Comparison of ENCODE assay signal across 14 cellular contexts in the genomic region with DNA sequence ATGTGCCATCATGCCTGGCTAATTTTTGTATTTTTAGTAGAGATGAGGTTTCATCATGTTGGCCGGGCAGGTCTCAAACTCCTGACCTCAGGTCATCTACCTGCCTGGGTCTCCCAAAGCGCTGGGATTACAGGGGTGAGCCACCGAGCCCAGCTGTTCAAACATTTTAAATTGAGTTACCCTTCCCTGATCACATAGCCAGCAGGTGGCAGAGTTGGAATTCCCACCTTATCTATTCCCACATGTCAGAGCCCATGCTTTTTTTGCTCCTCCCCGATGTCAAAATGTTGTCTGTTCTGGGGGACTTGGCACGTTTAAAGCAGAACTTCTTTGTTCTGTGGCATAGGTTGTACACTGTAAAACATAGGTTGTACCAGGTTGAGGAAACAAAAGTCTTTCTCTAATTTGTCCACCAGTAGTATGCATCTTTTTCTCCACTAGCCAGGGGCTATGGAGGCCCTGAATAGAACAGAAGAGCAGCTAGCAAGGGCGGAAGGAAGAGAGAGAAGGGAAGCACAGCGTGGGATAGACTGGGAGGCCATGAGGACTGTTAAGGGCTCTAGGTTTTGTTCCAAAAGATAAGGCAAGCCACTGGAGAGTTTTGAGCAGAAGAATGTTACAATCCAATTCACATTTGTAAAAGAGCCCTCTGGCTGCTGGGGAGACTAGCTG. TPM values are rescaled to one million over a fixed set of nuclear protein-coding genes. Genes with fewer than 3 reads are reported as not detected.
DNase-seq lines count a peak whose midpoint lies in the region; ATAC-seq, FAIRE-seq and TF ChIP-seq lines count a peak whose summit lies in the region.
"Had no signal": no experiment of that assay in that cellular context is flagged by ENCODE, and none has a peak within 500 bp of the region (broad histone marks: within the 10 kb centered on the region; RNA-seq: fewer than 3 reads in every experiment).

No MANE protein-coding gene starts in this region.

- H3K27me3 Mint-ChIP-seq in chondrocyte (ENCODE audit: low read depth): peaks cover 26% of the 10 kb centered on the region

- no peak overlapping the region for H3K27ac Mint-ChIP-seq in chondrocyte (ENCODE audit: unreplicated experiment)
- H3K27ac Mint-ChIP-seq: activated B cell treated with CpG ODN at 0.5 μM for 24 hours; activated naive CD8-positive, alpha-beta T cell treated with anti-CD3 and anti-CD28 coated beads, Interleukin-2, amount 10 ng/mL, durations not matched to agents 7 days and 5 days had no signal

- H3K4me3 ChIP-seq in vagina: no peak overlapping the region

- H3K9me3 ChIP-seq in vagina: no peaks in the 10 kb centered on the region

- FAIRE-seq in D721Med (lab: Jason Lieb, UNC): no peak

- DNase-seq in DMS114 treated with DMSO at 0.1 percent for 48 hours (lab: John Stamatoyannopoulos, UW; ENCODE audit: unreplicated experiment): peak; percentile 17
- DNase-seq in NCI-H1694 (lab: John Stamatoyannopoulos, UW): peak; percentile 19
- DNase-seq in chondrocyte (ENCODE audit: low spot score): no peak
- no peak for DNase-seq in left colon
- no peak for DNase-seq in D721Med (ENCODE audit: insufficient read length, low spot score)
- DNase-seq in vagina (ENCODE audit: extremely low spot score in 2 of 2): no peak
- no peak for DNase-seq in T1000 (lab: John Stamatoyannopoulos, UW)
- DNase-seq: activated B cell treated with CpG ODN at 0.5 μM for 24 hours; activated naive CD8-positive, alpha-beta T cell treated with anti-CD3 and anti-CD28 coated beads, Interleukin-2, amount 10 ng/mL, durations not matched to agents 7 days and 5 days; NK-92 treated with Interleukin-12 subunit alpha and Interleukin-12 subunit beta, amount 100 ng/mL, for 24 hours had no signal

- peak; percentile 69 for TF ChIP-seq CTCF in chondrocyte (IDR thresholded peaks at IDR 0.05)
- TF ChIP-seq CTCF in D721Med (IDR thresholded peaks at IDR 0.05; ENCODE audit: insufficient read depth, missing control alignments): no peak
- TF ChIP-seq CTCF in vagina (IDR thresholded peaks at IDR 0.05): no peak

- H3K4me1 Mint-ChIP-seq in chondrocyte (ENCODE audit: low read depth): no peaks in the 10 kb centered on the region
- H3K4me1 Mint-ChIP-seq: activated B cell treated with CpG ODN at 0.5 μM for 24 hours; activated naive CD8-positive, alpha-beta T cell treated with anti-CD3 and anti-CD28 coated beads, Interleukin-2, amount 10 ng/mL, durations not matched to agents 7 days and 5 days had no signal

- H3K9me3 Mint-ChIP-seq in chondrocyte (ENCODE audit: low read depth): peaks cover 5% of the 10 kb centered on the region

- peaks cover 13% of the 10 kb centered on the region for H3K4me1 ChIP-seq in vagina

- ATAC-seq in left colon (peak; percentile 37), GM19397 (IDR thresholded peaks at IDR 0.05; ENCODE audit: unreplicated experiment) (no peak)

- no peaks in the 10 kb centered on the region for H3K27me3 ChIP-seq in vagina

- H3K27ac ChIP-seq in vagina: no peak overlapping the region

- no peak for TF ChIP-seq POLR2A in vagina (IDR thresholded peaks at IDR 0.05)

- H3K4me3 Mint-ChIP-seq in chondrocyte (ENCODE audit: unreplicated experiment): no peak overlapping the region
- H3K4me3 Mint-ChIP-seq: activated B cell treated with CpG ODN at 0.5 μM for 24 hours; activated naive CD8-positive, alpha-beta T cell treated with anti-CD3 and anti-CD28 coated beads, Interleukin-2, amount 10 ng/mL, durations not matched to agents 7 days and 5 days; nephron had no signal

- H3K36me3 ChIP-seq in vagina: no peaks in the 10 kb centered on the region

- intact Hi-C loops in left colon (cut with DNase I, micrococcal nuclease): no loop called here
- intact Hi-C loops in vagina (cut with DNase I): loop anchor here (5.0 kb wide), 1 partner anchor 68 kb away; no protein-coding TSS in a partner anchor

- peaks cover 4% of the 10 kb centered on the region for H3K36me3 Mint-ChIP-seq in chondrocyte (ENCODE audit: low read depth)
- H3K36me3 Mint-ChIP-seq: activated naive CD8-positive, alpha-beta T cell treated with anti-CD3 and anti-CD28 coated beads, Interleukin-2, amount 10 ng/mL, durations not matched to agents 7 days and 5 days had no signal

RNA-seq across cellular contexts. Expression of gene LBP, which starts 7.3 kb away (rescaled TPM):
- total RNA-seq in chondrocyte (not detected in 3 replicates), left colon (not detected), vagina (0.98 TPM)
- total RNA-seq: activated B cell treated with CpG ODN at 0.5 μM for 24 hours; activated naive CD8-positive, alpha-beta T cell treated with anti-CD3 and anti-CD28 coated beads, Interleukin-2, amount 10 ng/mL, durations not matched to agents 7 days and 5 days; HT1080; urinary bladder had no signal

RNA-seq across cellular contexts. Expression of gene BPI, which starts 35.0 kb away (rescaled TPM):
- total RNA-seq in chondrocyte (0.55 to 0.74 TPM (median 0.68 TPM) in 3 replicates), left colon (not detected), vagina (not detected)
- total RNA-seq: activated B cell treated with CpG ODN at 0.5 μM for 24 hours; activated naive CD8-positive, alpha-beta T cell treated with anti-CD3 and anti-CD28 coated beads, Interleukin-2, amount 10 ng/mL, durations not matched to agents 7 days and 5 days; HT1080 had no signal

Comparison
In these comparisons a context has a peak if more than half of its experiments do, and no peak if none do; other contexts are left out.
1. DNase-seq: peak in DMS114 treated with DMSO at 0.1 percent for 48 hours (single experiment) and NCI-H1694 (single experiment); none in chondrocyte (single experiment), left colon (0 of 2), D721Med (single experiment), vagina (0 of 2) and T1000 (single experiment).